In genomic region chr10:48697821-48698764, GRCh38 we compare ENCODE assay signal across 12 cellular contexts.
"Had no signal": no experiment of that assay in that cellular context is flagged by ENCODE, and none has a peak within 500 bp of the region (broad histone marks: within the 10 kb centered on the region; RNA-seq: fewer than 3 reads in every experiment).

No MANE protein-coding gene starts in this region.

- ATAC-seq: activated CD8-positive, alpha-beta T cell treated with anti-CD3 and anti-CD28 coated beads, Interleukin-2, amount 10 ng/mL, durations not matched to agents 7 days and 5 days; activated naive CD8-positive, alpha-beta T cell treated with anti-CD3 and anti-CD28 coated beads, Interleukin-2, amount 50 U/mL, for 24 hours had no signal

- H3K4me3 Mint-ChIP-seq: activated CD8-positive, alpha-beta T cell treated with anti-CD3 and anti-CD28 coated beads, Interleukin-2, amount 10 ng/mL, durations not matched to agents 7 days and 5 days; activated naive CD8-positive, alpha-beta T cell treated with anti-CD3 and anti-CD28 coated beads, Interleukin-2, amount 50 U/mL, for 24 hours; activated T-helper 1 cell treated with anti-CD3 and anti-CD28 coated beads, Interleukin-12 subunit alpha, Interleukin-12 subunit beta, Interleukin-2, Interleukin-4 antibody, amounts not matched to agents 30 ng/mL and 10 ng/mL and 1 ng/mL, durations not matched to agents 14 hours and 24 hours and 36 hours had no signal

- H3K4me3 ChIP-seq: ascending aorta, esophagus squamous epithelium had no signal

- H3K4me1 ChIP-seq: ascending aorta had no signal

- H3K9me3 ChIP-seq: ascending aorta, esophagus squamous epithelium, neutrophil had no signal

- H3K27me3 ChIP-seq: ascending aorta, neutrophil had no signal

- H3K27ac Mint-ChIP-seq: activated CD8-positive, alpha-beta T cell treated with anti-CD3 and anti-CD28 coated beads, Interleukin-2, amount 10 ng/mL, durations not matched to agents 7 days and 5 days; activated naive CD8-positive, alpha-beta T cell treated with anti-CD3 and anti-CD28 coated beads, Interleukin-2, amount 50 U/mL, for 24 hours; activated T-helper 1 cell treated with anti-CD3 and anti-CD28 coated beads, Interleukin-12 subunit alpha, Interleukin-12 subunit beta, Interleukin-2, Interleukin-4 antibody, amounts not matched to agents 30 ng/mL and 10 ng/mL and 1 ng/mL, durations not matched to agents 14 hours and 24 hours and 36 hours had no signal

- H3K27ac ChIP-seq: ascending aorta, esophagus squamous epithelium had no signal

- H3K36me3 ChIP-seq: ascending aorta, esophagus squamous epithelium had no signal

- H3K27me3 Mint-ChIP-seq: activated naive CD8-positive, alpha-beta T cell treated with anti-CD3 and anti-CD28 coated beads, Interleukin-2, amount 50 U/mL, for 24 hours had no signal

- DNase-seq: activated CD8-positive, alpha-beta memory T cell treated with anti-CD3 and anti-CD28 coated beads, Interleukin-2, amount 50 U/mL, for 48 hours; activated CD8-positive, alpha-beta T cell treated with anti-CD3 and anti-CD28 coated beads, Interleukin-2, amount 10 ng/mL, durations not matched to agents 7 days and 5 days; activated naive CD4-positive, alpha-beta T cell treated with Interleukin-2 at 50 U/mL for 16 hours; activated naive CD8-positive, alpha-beta T cell treated with anti-CD3 and anti-CD28 coated beads, Interleukin-2, amount 50 U/mL, for 24 hours; esophagus squamous epithelium; foreskin fibroblast; kidney; stimulated activated naive CD4-positive, alpha-beta T cell treated with Interleukin-2 at 50 U/mL for 16 hours; trophoblast cell had no signal

- H3K9me3 Mint-ChIP-seq: activated naive CD8-positive, alpha-beta T cell treated with anti-CD3 and anti-CD28 coated beads, Interleukin-2, amount 50 U/mL, for 24 hours; activated T-helper 1 cell treated with anti-CD3 and anti-CD28 coated beads, Interleukin-12 subunit alpha, Interleukin-12 subunit beta, Interleukin-2, Interleukin-4 antibody, amounts not matched to agents 30 ng/mL and 10 ng/mL and 1 ng/mL, durations not matched to agents 14 hours and 24 hours and 36 hours had no signal
